In genomic region chr3:102750322-102750721, GRCh38 we compare ENCODE assay signal across 19 cellular contexts.
DNase-seq lines count a peak whose midpoint lies in the region; ATAC-seq, FAIRE-seq and TF ChIP-seq lines count a peak whose summit lies in the region.
"Had no signal": no experiment of that assay in that cellular context is flagged by ENCODE, and none has a peak within 500 bp of the region (broad histone marks: within the 10 kb centered on the region; RNA-seq: fewer than 3 reads in every experiment).

No MANE protein-coding gene starts in this region.

- no peaks in the 10 kb centered on the region for H3K36me3 Mint-ChIP-seq in GM23338 (ENCODE audit: low read depth)
- H3K36me3 Mint-ChIP-seq in activated naive CD4-positive, alpha-beta T cell treated with anti-CD3 and anti-CD28 coated beads, Interleukin-2, amount 10 ng/mL, durations not matched to agents 7 days and 5 days, result no peaks in the 10 kb centered on the region
- H3K36me3 Mint-ChIP-seq: CD4-positive, alpha-beta memory T cell had no signal

- TF ChIP-seq RAD21 in K562 (CRISPR knock-in tag; conservative IDR thresholded peaks at IDR 0.05 in 1 of 2, IDR thresholded peaks at IDR 0.05 in 1 of 2), result no peak

- no peak for TF ChIP-seq POLR2A in K562 (conservative IDR thresholded peaks at IDR 0.05)

- ATAC-seq in GM23338 (no peak), K562 (no peak), HG03097 (IDR thresholded peaks at IDR 0.05; ENCODE audit: low FRiP score, unreplicated experiment) (no peak)
- ATAC-seq: HCT116 had no signal

- TF ChIP-seq CTCF in GM23338 (conservative IDR thresholded peaks at IDR 0.05; ENCODE audit: low read depth in 2 of 2), result no peak
- TF ChIP-seq CTCF in K562 (IDR thresholded peaks at IDR 0.05 in 2 of 3, conservative IDR thresholded peaks at IDR 0.05 in 1 of 3; ENCODE audit: insufficient read depth in 2 of 3, low read depth in 1 of 3, low read length in 3 of 3), result no peak

- H3K9ac ChIP-seq in K562 (ENCODE audit: insufficient read depth in 1 of 2, low read depth in 2 of 2, low read length in 2 of 2), result no peak overlapping the region

- H3K27me3 ChIP-seq in GM23338 (ENCODE audit: insufficient read depth), result no peaks in the 10 kb centered on the region
- H3K27me3 ChIP-seq in K562 (ENCODE audit: control insufficient read depth in 2 of 2, insufficient read depth in 2 of 2, low read length in 2 of 2), result no peaks in the 10 kb centered on the region

- peaks cover 1% of the 10 kb centered on the region for H3K27me3 Mint-ChIP-seq in GM23338 (ENCODE audit: insufficient read depth, low read depth, poor library complexity)
- H3K27me3 Mint-ChIP-seq in activated naive CD4-positive, alpha-beta T cell treated with anti-CD3 and anti-CD28 coated beads, Interleukin-2, amount 10 ng/mL, durations not matched to agents 7 days and 5 days, result peaks cover 4% of the 10 kb centered on the region
- H3K27me3 Mint-ChIP-seq: CD4-positive, alpha-beta memory T cell had no signal

- H3K9me1 ChIP-seq in K562 (ENCODE audit: control insufficient read depth, insufficient read depth, low read length), result no peaks in the 10 kb centered on the region

- H3K4me1 ChIP-seq in GM23338 (ENCODE audit: insufficient read depth), result peaks cover 47% of the 10 kb centered on the region
- no peaks in the 10 kb centered on the region for H3K4me1 ChIP-seq in K562 (replicated peaks in 1 of 2; ENCODE audit: control insufficient read depth in 2 of 2, insufficient read depth in 2 of 2, low read length in 2 of 2)

- no peaks in the 10 kb centered on the region for H3K79me2 ChIP-seq in GM23338 (replicated peaks; ENCODE audit: insufficient read depth)
- H3K79me2 ChIP-seq in K562 (ENCODE audit: control insufficient read depth, insufficient read depth, low read length), result no peaks in the 10 kb centered on the region

- 0% methylated on average over 2 of the region's 2 CpGs for WGBS in K562 (ENCODE audit: insufficient coverage, low coverage, missing lambda C conversion rate)

- H3K27ac ChIP-seq in GM23338 (ENCODE audit: low read depth) (no peak overlapping the region), K562 (ENCODE audit: extremely low read depth, low read depth, low read length) (no peak overlapping the region)
- H3K27ac ChIP-seq: 22Rv1 had no signal

- no peaks in the 10 kb centered on the region for H4K20me1 ChIP-seq in GM23338 (replicated peaks; ENCODE audit: insufficient read depth)
- H4K20me1 ChIP-seq in K562 (replicated peaks; ENCODE audit: control insufficient read depth, insufficient read depth, low read length), result no peaks in the 10 kb centered on the region

- H3K36me3 ChIP-seq in GM23338 (ENCODE audit: insufficient read depth), result no peaks in the 10 kb centered on the region
- no peaks in the 10 kb centered on the region for H3K36me3 ChIP-seq in K562 (ENCODE audit: control insufficient read depth, insufficient read depth, low read length)

- no peaks in the 10 kb centered on the region for H3K9me3 ChIP-seq in K562 (replicated peaks; ENCODE audit: control insufficient read depth, insufficient read depth, low read depth, low read length)

- no peaks in the 10 kb centered on the region for H3F3A ChIP-seq in GM23338 (replicated peaks; ENCODE audit: low read depth)

- intact Hi-C loops in K562 (cut with micrococcal nuclease), result no loop called here

- BruUV-seq in K562 (replicated peaks; lab: Mats Ljungman, UMichigan), result no TSS peak

- TF ChIP-seq EP300 in K562 (IDR thresholded peaks at IDR 0.05; ENCODE audit: low read length), result no peak

- no peaks in the 10 kb centered on the region for H3K9me2 ChIP-seq in GM23338 (ENCODE audit: insufficient read depth)

- DNase-seq in NCI-H82 treated with DMSO at 0.1 percent for 48 hours (lab: John Stamatoyannopoulos, UW; ENCODE audit: unreplicated experiment) (peak; percentile 9), NCI-H82 (lab: John Stamatoyannopoulos, UW) (no peak), GM23338 (ENCODE audit: low spot score) (no peak), K562 (ENCODE audit: extremely low read depth in 1 of 4, low spot score in 3 of 4) (no peak), NCI-H510A (lab: John Stamatoyannopoulos, UW) (no peak)
- DNase-seq in activated naive CD4-positive, alpha-beta T cell treated with anti-CD3 and anti-CD28 coated beads, Interleukin-2, amount 10 ng/mL, durations not matched to agents 7 days and 5 days, result no peak
- DNase-seq: C1 segment of cervical spinal cord; Calu3; CD4-positive, alpha-beta memory T cell; COR-L47; DMS53; DMS79 treated with DMSO at 0.1 percent for 48 hours; GF-D8; H7 had no signal

- H3K4me3 ChIP-seq in GM23338 (no peak overlapping the region), K562 (no peak overlapping the region)

- in situ Hi-C loops in K562 (cut with MboI), result no loop called here

- no peak overlapping the region for H3K4me3 Mint-ChIP-seq in GM23338
- no peak overlapping the region for H3K4me3 Mint-ChIP-seq in activated naive CD4-positive, alpha-beta T cell treated with anti-CD3 and anti-CD28 coated beads, Interleukin-2, amount 10 ng/mL, durations not matched to agents 7 days and 5 days
- H3K4me3 Mint-ChIP-seq: CD4-positive, alpha-beta memory T cell had no signal

- POLR2A ChIA-PET in K562 (lab: Yijun Ruan, JAX), result no interaction called here

- H3K9me3 Mint-ChIP-seq in GM23338, result no peaks in the 10 kb centered on the region
- H3K9me3 Mint-ChIP-seq in activated naive CD4-positive, alpha-beta T cell treated with anti-CD3 and anti-CD28 coated beads, Interleukin-2, amount 10 ng/mL, durations not matched to agents 7 days and 5 days, result no peaks in the 10 kb centered on the region
- H3K9me3 Mint-ChIP-seq: CD4-positive, alpha-beta memory T cell had no signal

- H3K4me2 ChIP-seq in GM23338, result 0 out of 2 replicates have a peak overlapping the region, but pooled peaks have one; percentile 26
- no peak overlapping the region for H3K4me2 ChIP-seq in K562 (ENCODE audit: insufficient read depth, low read length)

- H2AFZ ChIP-seq in GM23338, result no peak overlapping the region
- H2AFZ ChIP-seq in K562 (ENCODE audit: low read depth, low read length), result no peak overlapping the region

- FAIRE-seq in K562 (lab: Jason Lieb, UNC), result no peak
- FAIRE-seq: GM12892, H1 had no signal

- H3K27ac Mint-ChIP-seq in GM23338, result no peak overlapping the region
- H3K27ac Mint-ChIP-seq in activated naive CD4-positive, alpha-beta T cell treated with anti-CD3 and anti-CD28 coated beads, Interleukin-2, amount 10 ng/mL, durations not matched to agents 7 days and 5 days, result no peak overlapping the region
- H3K27ac Mint-ChIP-seq: CD4-positive, alpha-beta memory T cell had no signal

- peaks cover 33% of the 10 kb centered on the region for H3K4me1 Mint-ChIP-seq in GM23338
- no peaks in the 10 kb centered on the region for H3K4me1 Mint-ChIP-seq in activated naive CD4-positive, alpha-beta T cell treated with anti-CD3 and anti-CD28 coated beads, Interleukin-2, amount 10 ng/mL, durations not matched to agents 7 days and 5 days
- H3K4me1 Mint-ChIP-seq: CD4-positive, alpha-beta memory T cell had no signal

- CTCF ChIA-PET in K562 (lab: Yijun Ruan, JAX; ENCODE audit: low intra/inter-chr PET ratio), result no interaction called here
- CTCF ChIA-PET in activated naive CD4-positive, alpha-beta T cell treated with anti-CD3 and anti-CD28 coated beads, Interleukin-2, amount 10 ng/mL, durations not matched to agents 7 days and 5 days (lab: Charles Lee), result no interaction called here

TF ChIP-seq in GM23338, 12 proteins besides CTCF, POLR2A, EP300 and RAD21 (continues in another document):
- no peak for TF ChIP-seq REST (IDR thresholded peaks at IDR 0.05; ENCODE audit: unreplicated experiment)

TF ChIP-seq in K562, 482 proteins besides CTCF, POLR2A, EP300 and RAD21 (continues in another document):
- TF ChIP-seq AFF4 (CRISPR knock-in tag; IDR thresholded peaks at IDR 0.05) (no peak), ESRRB (CRISPR knock-in tag; IDR thresholded peaks at IDR 0.05; ENCODE audit: borderline replicate concordance) (no peak), C11orf30 (IDR thresholded peaks at IDR 0.05; ENCODE audit: low read depth) (0 out of 2 replicates have a peak, but pooled peaks have one; percentile 14), ADNP (tag; IDR thresholded peaks at IDR 0.05) (no peak), ZNF316 (IDR thresholded peaks at IDR 0.05) (peak; percentile 55; the same call in 1 of the 2 replicates), TARDBP (IDR thresholded peaks at IDR 0.05) (no peak), MAFG (tag; conservative IDR thresholded peaks at IDR 0.05) (0 out of 2 replicates have a peak, but pooled peaks have one; percentile 14), ETS2 (tag; IDR thresholded peaks at IDR 0.05; ENCODE audit: borderline replicate concordance, poor library complexity, severe bottlenecking) (no peak), ARID1B (IDR thresholded peaks at IDR 0.05) (no peak), THAP7 (CRISPR knock-in tag; IDR thresholded peaks at IDR 0.05) (no peak)
